26 cellular contexts compared by ENCODE assay signal in genomic region chrX:24271262-24271661, GRCh38.
A peak's percentile ranks its signal among the peaks of the same experiment; 100 is the strongest.
DNase-seq lines count a peak whose midpoint lies in the region; TF ChIP-seq lines count a peak whose summit lies in the region.
"Had no signal": no experiment of that assay in that cellular context is flagged by ENCODE, and none has a peak within 500 bp of the region (broad histone marks: within the 10 kb centered on the region; RNA-seq: fewer than 3 reads in every experiment).

No MANE protein-coding gene starts in this region.

- POLR2A ChIA-PET in HEK293 (lab: Yijun Ruan, JAX) = no interaction called here

- DNase-seq in COR-L47 (lab: John Stamatoyannopoulos, UW) = no peak
- DNase-seq: 8988T; ACHN; AML-193; BE2C; C1 segment of cervical spinal cord; Caco-2; Calu3; CD4-positive, alpha-beta memory T cell; CD4-positive, alpha-beta T cell; CD4-positive, CD25-positive, alpha-beta regulatory T cell; CD8-positive, alpha-beta memory T cell; CD8-positive, alpha-beta T cell; DMS 273 treated with DMSO at 0.1 percent for 48 hours; DMS153; DMS53; DMS79; DMS79 treated with DMSO at 0.1 percent for 48 hours; DND-41; EL had no signal

- no peak overlapping the region for H3K27ac ChIP-seq in HEK293 (ENCODE audit: extremely low read depth, low read depth, low read length)
- H3K27ac ChIP-seq: 22Rv1; A549; BLaER1; BLaER1 treated with 17β-estradiol and CSF1 and Interleukin-3, amounts not matched to agents 10 nM and 100 nM; C4-2B had no signal

- H3K9me3 ChIP-seq in HEK293 (ENCODE audit: control insufficient read depth, insufficient read depth, low read depth, low read length) = peaks cover 3% of the 10 kb centered on the region; the same call in 1 of the 2 replicates
- H3K9me3 ChIP-seq: BE2C, Caco-2 had no signal

- H3K4me1 ChIP-seq in HEK293 (ENCODE audit: control insufficient read depth, insufficient read depth, low read length) = no peaks in the 10 kb centered on the region
- H3K4me1 ChIP-seq: BE2C, Caco-2 had no signal

- no peaks in the 10 kb centered on the region for H3K36me3 ChIP-seq in HEK293 (ENCODE audit: control insufficient read depth in 2 of 2, insufficient read depth in 1 of 2, low read length in 2 of 2)
- H3K36me3 ChIP-seq: BE2C; BLaER1; BLaER1 treated with 17β-estradiol and CSF1 and Interleukin-3, amounts not matched to agents 10 nM and 100 nM had no signal

- TF ChIP-seq CTCF in HEK293 (tag by site-specific recombination; IDR thresholded peaks at IDR 0.05) = no peak

- H3K4me3 ChIP-seq in HEK293 (ENCODE audit: low read depth, low read length) = no peak overlapping the region
- H3K4me3 ChIP-seq: A549; BLaER1; BLaER1 treated with 17β-estradiol and CSF1 and Interleukin-3, amounts not matched to agents 10 nM and 100 nM had no signal

- CTCF ChIA-PET in HEK293 (lab: Yijun Ruan, JAX) = no interaction called here

TF ChIP-seq in HEK293, 187 proteins besides CTCF, POLR2A, EP300 and RAD21:
- TF ChIP-seq SP7 (tag by site-specific recombination; IDR thresholded peaks at IDR 0.05) (no peak), ZSCAN5A (tag by site-specific recombination; IDR thresholded peaks at IDR 0.05) (0 out of 2 replicates have a peak, but pooled peaks have one; percentile 59), MZF1 (tag by site-specific recombination; IDR thresholded peaks at IDR 0.05; ENCODE audit: borderline replicate concordance) (peak; percentile 78; the same call in 1 of the 2 replicates)
